In genomic region chr6:129233458-129234134, GRCh38 we compare ENCODE assay signal across 15 cellular contexts.
A peak's percentile ranks its signal among the peaks of the same experiment; 100 is the strongest.
DNase-seq lines count a peak whose midpoint lies in the region; ATAC-seq, FAIRE-seq and TF ChIP-seq lines count a peak whose summit lies in the region.
"Had no signal": no experiment of that assay in that cellular context is flagged by ENCODE, and none has a peak within 500 bp of the region (broad histone marks: within the 10 kb centered on the region; RNA-seq: fewer than 3 reads in every experiment).

No MANE protein-coding gene starts in this region.

- no peak overlapping the region for H3K27ac ChIP-seq in pancreas
- H3K27ac ChIP-seq in right lobe of liver: no peak overlapping the region
- H3K27ac ChIP-seq: C4-2B, colonic mucosa, esophagus squamous epithelium had no signal

- H3K9me3 Mint-ChIP-seq in activated B cell treated with CpG ODN at 0.5 μM for 24 hours: peaks cover 5% of the 10 kb centered on the region
- H3K9me3 Mint-ChIP-seq: activated T-cell treated with anti-CD3 and anti-CD28 coated beads, Interleukin-2, amount 50 U/mL, for 24 hours; nephron progenitor cell had no signal

- CTCF ChIA-PET in activated B cell treated with CpG ODN at 0.5 μM for 24 hours (lab: Charles Lee): no interaction called here

- no peaks in the 10 kb centered on the region for H3K36me3 Mint-ChIP-seq in activated B cell treated with CpG ODN at 0.5 μM for 24 hours (ENCODE audit: low read depth)

- peak overlapping the region; percentile 39 for H3K4me3 Mint-ChIP-seq in activated B cell treated with CpG ODN at 0.5 μM for 24 hours
- H3K4me3 Mint-ChIP-seq: activated T-cell treated with anti-CD3 and anti-CD28 coated beads, Interleukin-2, amount 50 U/mL, for 24 hours; nephron progenitor cell; WTC11 had no signal

- DNase-seq in activated B cell treated with CpG ODN at 0.5 μM for 24 hours (no peak), BE2C (no peak), SIG-M5 treated with dmso at 0.1 percent for 504 hours (lab: John Stamatoyannopoulos, UW; ENCODE audit: unreplicated experiment) (no peak), pancreas (no peak), right lobe of liver (no peak)
- DNase-seq: activated T-cell treated with anti-CD3 and anti-CD28 coated beads, Interleukin-2, amount 50 U/mL, for 24 hours; colonic mucosa; esophagus squamous epithelium; NCI-H1436; nephron progenitor cell had no signal

- H3K4me3 ChIP-seq in BE2C (ENCODE audit: low read depth, low read length): no peak overlapping the region
- H3K4me3 ChIP-seq in pancreas: no peak overlapping the region
- H3K4me3 ChIP-seq in right lobe of liver: no peak overlapping the region
- H3K4me3 ChIP-seq: colonic mucosa, esophagus squamous epithelium had no signal

- no peaks in the 10 kb centered on the region for H3K4me1 ChIP-seq in BE2C
- no peaks in the 10 kb centered on the region for H3K4me1 ChIP-seq in pancreas
- H3K4me1 ChIP-seq in right lobe of liver: no peaks in the 10 kb centered on the region
- H3K4me1 ChIP-seq: colonic mucosa, esophagus squamous epithelium had no signal

- TF ChIP-seq POLR2A in right lobe of liver (IDR thresholded peaks at IDR 0.05): no peak

- H3K36me3 ChIP-seq in BE2C (no peaks in the 10 kb centered on the region), pancreas (no peaks in the 10 kb centered on the region), right lobe of liver (no peaks in the 10 kb centered on the region)
- H3K36me3 ChIP-seq: colonic mucosa, esophagus squamous epithelium had no signal

- ATAC-seq in GM18870 (IDR thresholded peaks at IDR 0.05; ENCODE audit: unreplicated experiment): peak; percentile 52
- peak; percentile 50 for ATAC-seq in GM21576 (IDR thresholded peaks at IDR 0.05; ENCODE audit: unreplicated experiment)
- peak; percentile 54 for ATAC-seq in HG03354 (IDR thresholded peaks at IDR 0.05; ENCODE audit: poor library complexity, severe bottlenecking, unreplicated experiment)
- peak; percentile 71 for ATAC-seq in activated B cell treated with CpG ODN at 0.5 μM for 24 hours (ENCODE audit: low read depth)
- ATAC-seq in pancreas: no peak
- no peak for ATAC-seq in right lobe of liver
- ATAC-seq: WTC11 had no signal

- H3K27ac Mint-ChIP-seq in activated B cell treated with CpG ODN at 0.5 μM for 24 hours: peak overlapping the region; percentile 75
- H3K27ac Mint-ChIP-seq: activated T-cell treated with anti-CD3 and anti-CD28 coated beads, Interleukin-2, amount 50 U/mL, for 24 hours; nephron progenitor cell; WTC11 had no signal

- H3K9me3 ChIP-seq in BE2C (no peaks in the 10 kb centered on the region), pancreas (no peaks in the 10 kb centered on the region), right lobe of liver (no peaks in the 10 kb centered on the region)
- H3K9me3 ChIP-seq: colonic mucosa, esophagus squamous epithelium had no signal

- H3K27me3 ChIP-seq in BE2C (no peaks in the 10 kb centered on the region), pancreas (no peaks in the 10 kb centered on the region), right lobe of liver (no peaks in the 10 kb centered on the region)
- H3K27me3 ChIP-seq: colonic mucosa, esophagus squamous epithelium had no signal

- WGBS in pancreas, 2 donors: 80 to 86% methylated on average over 9 of the region's 9 CpGs
- WGBS in right lobe of liver (ENCODE audit: insufficient coverage, low coverage, low lambda C conversion rate, missing lambda C conversion rate): 79% methylated on average over 9 of the region's 9 CpGs

- H3K4me1 Mint-ChIP-seq in activated B cell treated with CpG ODN at 0.5 μM for 24 hours: peaks cover 31% of the 10 kb centered on the region
- H3K4me1 Mint-ChIP-seq: WTC11 had no signal

- H3K27me3 Mint-ChIP-seq in activated B cell treated with CpG ODN at 0.5 μM for 24 hours: no peaks in the 10 kb centered on the region

- no peak for FAIRE-seq in pancreas (lab: Jason Lieb, UNC)

- POLR2A ChIA-PET in activated B cell treated with CpG ODN at 0.5 μM for 24 hours (lab: Charles Lee): no interaction called here

- TF ChIP-seq CTCF in activated B cell treated with CpG ODN at 0.5 μM for 24 hours (IDR thresholded peaks at IDR 0.05) (no peak), BE2C (IDR thresholded peaks at IDR 0.05; ENCODE audit: low read depth, low read length) (no peak), pancreas (IDR thresholded peaks at IDR 0.05) (no peak), right lobe of liver (IDR thresholded peaks at IDR 0.05) (no peak)

- intact Hi-C loops in activated B cell treated with CpG ODN at 0.5 μM for 24 hours (cut with micrococcal nuclease): loop anchor here (10.0 kb wide), 1 partner anchor 129 kb away; no protein-coding TSS in a partner anchor
- intact Hi-C loops in pancreas (cut with DNase I): no loop called here
- intact Hi-C loops in right lobe of liver (cut with DNase I): no loop called here

Comparison
In these comparisons a context has a peak if more than half of its experiments do, and no peak if none do; other contexts are left out.
1. ATAC-seq: peak in GM18870 (single experiment), GM21576 (single experiment), HG03354 (single experiment) and activated B cell treated with CpG ODN at 0.5 μM for 24 hours (single experiment); none in pancreas (0 of 4) and right lobe of liver (0 of 4).